ENCODE assay signal across 14 cellular contexts in genomic region chr7:151415375-151416112, GRCh38. TPM values are rescaled to one million over a fixed set of nuclear protein-coding genes. Genes with fewer than 3 reads are reported as not detected.
DNase-seq lines count a peak whose midpoint lies in the region; ATAC-seq and TF ChIP-seq lines count a peak whose summit lies in the region.
"Had no signal": no experiment of that assay in that cellular context is flagged by ENCODE, and none has a peak within 500 bp of the region (broad histone marks: within the 10 kb centered on the region; RNA-seq: fewer than 3 reads in every experiment).

No MANE protein-coding gene starts in this region.

- H3K79me2 ChIP-seq in GM23338 (replicated peaks; ENCODE audit: insufficient read depth) = no peaks in the 10 kb centered on the region

- H3K27me3 ChIP-seq in GM23338 (ENCODE audit: insufficient read depth) = peaks cover 55% of the 10 kb centered on the region
- H3K27me3 ChIP-seq in lower lobe of right lung (ENCODE audit: low read depth) = peaks cover 9% of the 10 kb centered on the region

- no peak overlapping the region for H2AFZ ChIP-seq in GM23338

- DNase-seq in GM23338 (ENCODE audit: low spot score) (no peak), NCI-H2081 (lab: John Stamatoyannopoulos, UW) (peak; percentile 52 to 80), amniotic epithelial cell (ENCODE audit: low read depth) (peak; percentile 95), lower lobe of right lung (no peak), ureter (ENCODE audit: low spot score) (no peak)
- DNase-seq: activated naive CD4-positive, alpha-beta T cell treated with anti-CD3 and anti-CD28 coated beads, Interleukin-2, amount 50 U/mL, for 16 hours; CD8-positive, alpha-beta memory T cell; left cardiac atrium; NCI-H526 had no signal

- peaks cover 30% of the 10 kb centered on the region for H3K4me1 ChIP-seq in GM23338 (ENCODE audit: insufficient read depth)
- H3K4me1 ChIP-seq in lower lobe of right lung = peaks cover 12% of the 10 kb centered on the region

- H3K9me3 Mint-ChIP-seq in GM23338 = peaks cover 15% of the 10 kb centered on the region

- no peak overlapping the region for H3K27ac Mint-ChIP-seq in GM23338
- H3K27ac Mint-ChIP-seq: stimulated activated memory B cell treated with anti-CD40 and anti-IgM and Interleukin-4, amounts not matched to agents 10 μg/mL and 1 μg/mL and 100 μg/mL, for 72 hours had no signal

- no peaks in the 10 kb centered on the region for H3K9me2 ChIP-seq in GM23338 (ENCODE audit: insufficient read depth)

- H3K9me3 ChIP-seq in lower lobe of right lung = peaks cover 5% of the 10 kb centered on the region

- H3K4me1 Mint-ChIP-seq in GM23338 = peaks cover 34% of the 10 kb centered on the region

- peaks cover 3% of the 10 kb centered on the region for H4K20me1 ChIP-seq in GM23338 (replicated peaks; ENCODE audit: insufficient read depth)

- ATAC-seq in GM23338 (no peak), lower lobe of right lung (peak; percentile 82 to 89), GM19023 (IDR thresholded peaks at IDR 0.05; ENCODE audit: unreplicated experiment) (no peak), GM19455 (IDR thresholded peaks at IDR 0.05; ENCODE audit: unreplicated experiment) (no peak), HG02884 (IDR thresholded peaks at IDR 0.05; ENCODE audit: unreplicated experiment) (no peak)
- ATAC-seq: stimulated activated memory B cell treated with anti-CD40 and anti-IgM and Interleukin-4, amounts not matched to agents 10 μg/mL and 1 μg/mL and 100 μg/mL, for 72 hours had no signal

- H3K27ac ChIP-seq in GM23338 (ENCODE audit: low read depth) (no peak overlapping the region), lower lobe of right lung (no peak overlapping the region)

- H3F3A ChIP-seq in GM23338 (replicated peaks; ENCODE audit: low read depth) = no peaks in the 10 kb centered on the region; the same call in 1 of the 2 replicates

- H3K4me3 ChIP-seq in GM23338 (no peak overlapping the region), lower lobe of right lung (no peak overlapping the region)

- H3K36me3 ChIP-seq in GM23338 (ENCODE audit: insufficient read depth) (no peaks in the 10 kb centered on the region), lower lobe of right lung (no peaks in the 10 kb centered on the region)

- intact Hi-C loops in lower lobe of right lung (cut with DNase I) = no loop called here

- H3K27me3 Mint-ChIP-seq in GM23338 (ENCODE audit: insufficient read depth, low read depth, poor library complexity) = peaks cover 40% of the 10 kb centered on the region

- 0 out of 2 replicates have a peak overlapping the region, but pooled peaks have one; percentile 39 for H3K4me2 ChIP-seq in GM23338

- H3K36me3 Mint-ChIP-seq in GM23338 (ENCODE audit: low read depth) = peaks cover 7% of the 10 kb centered on the region; the same call in 1 of the 3 replicates

- TF ChIP-seq CTCF in GM23338 (conservative IDR thresholded peaks at IDR 0.05; ENCODE audit: low read depth in 2 of 2) (no peak), lower lobe of right lung (IDR thresholded peaks at IDR 0.05) (no peak)

- no peak overlapping the region for H3K4me3 Mint-ChIP-seq in GM23338
- H3K4me3 Mint-ChIP-seq: stimulated activated memory B cell treated with anti-CD40 and anti-IgM and Interleukin-4, amounts not matched to agents 10 μg/mL and 1 μg/mL and 100 μg/mL, for 72 hours had no signal

TF ChIP-seq in GM23338, 12 proteins besides CTCF, POLR2A, EP300 and RAD21 (continues in another document):
- TF ChIP-seq POLR2AphosphoS5 (IDR thresholded peaks at IDR 0.05; ENCODE audit: low read depth) = no peak
- no peak for TF ChIP-seq STAT1 (IDR thresholded peaks at IDR 0.05; ENCODE audit: unreplicated experiment)
- TF ChIP-seq JUNB (IDR thresholded peaks at IDR 0.05; ENCODE audit: unreplicated experiment) = no peak
- TF ChIP-seq REST (IDR thresholded peaks at IDR 0.05; ENCODE audit: unreplicated experiment) = no peak
- no peak for TF ChIP-seq ZNF331 (CRISPR knock-in tag; IDR thresholded peaks at IDR 0.05; ENCODE audit: low read depth)
- TF ChIP-seq ZNF462 (CRISPR knock-in tag; IDR thresholded peaks at IDR 0.05) = no peak

RNA-seq across cellular contexts. Expression of gene WDR86, which starts 5.7 kb away (rescaled TPM):
- 29.0 and 59.1 TPM in 2 replicates for total RNA-seq in GM23338 (2014; rRNA removed; shearing (Covaris generic))
- 7.1 and 9.1 TPM in 2 replicates for polyA plus RNA-seq in GM23338 (2016; fragmentation: Nextera tagmentation; extraction: Ambion mirVana)
- 4.4 TPM for total RNA-seq in lower lobe of right lung
- total RNA-seq in ureter = 4.3 TPM
- total RNA-seq: T-helper 2 cell treated with Interferon-gamma antibody and Interleukin-4, amounts not matched to agents 100 ng/mL and 5 ng/mL, for 36 hours had no signal

RNA-seq across cellular contexts. Expression of gene CRYGN, which starts 24.4 kb away (rescaled TPM):
- 0.59 and 1.1 TPM in 2 replicates for total RNA-seq in GM23338 (2014; rRNA removed; shearing (Covaris generic))
- 1.4 and 1.5 TPM in 2 replicates for polyA plus RNA-seq in GM23338 (2016; fragmentation: Nextera tagmentation; extraction: Ambion mirVana)
- total RNA-seq in lower lobe of right lung (not detected), ureter (not detected)
- total RNA-seq: CD8-positive, alpha-beta memory T cell; T-helper 2 cell treated with Interferon-gamma antibody and Interleukin-4, amounts not matched to agents 100 ng/mL and 5 ng/mL, for 36 hours had no signal

Comparison
In these comparisons a context has a peak if more than half of its experiments do, and no peak if none do; other contexts are left out.
1. ATAC-seq: peak in lower lobe of right lung (2 of 2); none in GM23338 (single experiment), GM19023 (single experiment), GM19455 (single experiment) and HG02884 (single experiment).
2. DNase-seq: peak in NCI-H2081 (2 of 2) and amniotic epithelial cell (single experiment); none in GM23338 (single experiment), lower lobe of right lung (single experiment) and ureter (single experiment).